In the genomic region with DNA sequence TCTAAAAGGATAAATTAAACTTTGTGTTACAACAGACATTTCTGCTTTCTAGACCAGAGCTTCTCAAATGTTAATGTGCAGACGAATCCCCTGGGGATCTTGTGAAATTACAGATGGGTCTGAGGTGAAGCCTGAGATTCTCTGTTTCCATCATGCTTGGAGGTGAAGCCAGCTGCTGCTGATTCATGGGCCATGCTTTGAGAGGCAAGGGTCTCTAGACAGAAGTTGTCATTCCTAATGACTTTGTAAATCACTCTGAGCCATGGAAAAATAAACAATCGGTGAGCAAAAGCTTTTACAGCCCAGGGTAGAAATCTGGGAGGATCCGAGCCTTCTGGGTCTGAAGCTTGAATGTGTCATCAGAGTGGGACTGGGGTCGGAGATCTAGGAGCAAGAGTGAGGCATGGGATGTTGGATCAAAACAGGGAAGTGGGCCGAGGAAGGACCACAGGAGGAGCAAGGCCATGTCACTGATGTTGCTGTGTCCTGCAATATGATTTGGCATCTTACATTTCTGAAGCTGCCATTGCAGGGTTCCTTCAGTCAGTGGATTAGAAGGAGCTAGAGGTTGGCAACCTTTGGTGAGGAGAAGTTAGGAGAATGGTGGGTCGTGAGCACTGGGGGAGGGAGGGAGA, we compare ENCODE assay signal across 10 cellular contexts.
A peak's percentile ranks its signal among the peaks of the same experiment; 100 is the strongest.
DNase-seq lines count a peak whose midpoint lies in the region; ATAC-seq and TF ChIP-seq lines count a peak whose summit lies in the region.
"Had no signal": no experiment of that assay in that cellular context is flagged by ENCODE, and none has a peak within 500 bp of the region (broad histone marks: within the 10 kb centered on the region; RNA-seq: fewer than 3 reads in every experiment).

No MANE protein-coding gene starts in this region.

- peak overlapping the region; percentile 80 to 89 (median 87) for H3K27ac Mint-ChIP-seq in nephron

- DNase-seq in RPMI7951 (ENCODE audit: low read depth) (peak; percentile 40), caudate nucleus (lab: John Stamatoyannopoulos, UW) (no peak), KG1 (lab: John Stamatoyannopoulos, UW) (no peak), mucosa of gallbladder (ENCODE audit: low spot score) (no peak), SKM-1 (lab: John Stamatoyannopoulos, UW; ENCODE audit: unreplicated experiment) (no peak)
- DNase-seq: NCI-H2029; stimulated activated CD4-positive, alpha-beta T cell treated with anti-CD3 and anti-CD28 coated beads, Interleukin-4, amount 100 ng/mL, for 1 hour had no signal

- peaks cover 6% of the 10 kb centered on the region for H3K9me3 Mint-ChIP-seq in nephron

- no peak overlapping the region for H3K27ac ChIP-seq in caudate nucleus (ENCODE audit: low read depth, low read length)

- no peak for TF ChIP-seq CTCF in nephron (IDR thresholded peaks at IDR 0.05; ENCODE audit: unreplicated experiment in 3 of 3)

- ATAC-seq in GM19025 (IDR thresholded peaks at IDR 0.05; ENCODE audit: low read depth, unreplicated experiment) (peak; percentile 73), HG02943 (IDR thresholded peaks at IDR 0.05; ENCODE audit: low read depth, unreplicated experiment) (peak; percentile 60)

- H3K36me3 Mint-ChIP-seq in nephron (ENCODE audit: low read depth), result peaks cover 37% of the 10 kb centered on the region

- H3K4me1 Mint-ChIP-seq in nephron, result peaks cover 22% of the 10 kb centered on the region

- no peaks in the 10 kb centered on the region for H3K27me3 Mint-ChIP-seq in nephron (ENCODE audit: low read depth)

- peak overlapping the region in 1 of 3 experiments; percentile 3 for H3K4me3 Mint-ChIP-seq in nephron
